ENCODE assay signal across 8 cellular contexts in the genomic region with DNA sequence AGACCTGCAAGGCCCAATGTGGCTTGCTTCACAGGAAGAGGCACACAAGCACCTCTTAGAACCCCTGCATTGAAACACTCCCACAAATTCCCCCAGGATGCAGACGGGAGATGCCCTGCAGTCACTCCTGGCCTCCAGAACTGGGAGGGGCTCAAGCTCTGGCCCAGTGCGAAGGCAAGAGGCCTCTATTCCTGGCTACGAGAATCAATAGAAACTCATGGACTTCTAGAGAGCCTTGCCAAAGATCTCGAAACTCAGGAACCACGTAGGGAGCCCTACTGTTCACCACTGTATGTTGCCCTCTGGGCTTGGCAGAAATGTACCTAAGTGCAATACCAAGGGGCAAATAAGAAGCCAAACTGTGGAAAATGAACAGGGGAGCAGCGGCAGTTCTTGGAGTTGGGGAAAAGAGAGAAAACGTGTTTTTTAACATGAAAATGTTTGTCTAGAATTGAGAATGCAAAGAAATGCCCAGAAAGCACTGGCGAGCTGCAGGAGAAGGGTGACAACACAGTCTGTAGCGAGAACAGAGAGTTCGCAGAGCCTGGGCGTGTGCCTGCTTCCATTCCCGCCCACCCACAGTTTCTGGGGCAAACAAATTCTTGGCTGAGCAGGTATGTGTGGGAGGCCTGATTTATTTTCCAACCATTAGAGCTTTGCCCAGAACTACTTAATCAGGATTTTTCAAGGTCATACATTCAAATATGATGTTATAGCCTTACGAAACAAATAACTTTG.
DNase-seq lines count a peak whose midpoint lies in the region; ATAC-seq and TF ChIP-seq lines count a peak whose summit lies in the region.

No MANE protein-coding gene starts in this region.

- peaks cover 50% of the 10 kb centered on the region for H3K4me1 ChIP-seq in Caco-2

- H3K36me3 Mint-ChIP-seq in Caco-2 (ENCODE audit: insufficient read depth, unreplicated experiment) (peaks cover 6% of the 10 kb centered on the region), HFFc6 (ENCODE audit: low read depth) (peaks cover 32% of the 10 kb centered on the region)
- H3K36me3 Mint-ChIP-seq in activated CD4-positive, alpha-beta memory T cell treated with anti-CD3 and anti-CD28 coated beads for 36 hours, result peaks cover 15% of the 10 kb centered on the region

- no peak for ATAC-seq in HG02840 (IDR thresholded peaks at IDR 0.05; ENCODE audit: low FRiP score, unreplicated experiment)

- POLR2A ChIA-PET in Caco-2 (lab: Charles Lee), result no interaction called here
- POLR2A ChIA-PET in activated CD4-positive, alpha-beta memory T cell treated with anti-CD3 and anti-CD28 coated beads for 36 hours (lab: Charles Lee), result interaction anchor here (0.6 to 9.5 kb wide), 15 partner anchors 9 to 112 kb away, joined by 3 to 115 read pairs (median 8); no protein-coding TSS in a partner anchor

- intact Hi-C loops in Caco-2 (cut with micrococcal nuclease; ENCODE audit: unreplicated experiment), result no loop called here
- intact Hi-C loops in activated CD4-positive, alpha-beta memory T cell treated with anti-CD3 and anti-CD28 coated beads for 36 hours (cut with micrococcal nuclease), result loop anchor here (5.0 kb wide), 1 partner anchor 38 kb away; no protein-coding TSS in a partner anchor
- intact Hi-C loops in posterior cingulate gyrus (cut with DNase I), result no loop called here

- no peak for DNase-seq in Caco-2
- DNase-seq in activated CD4-positive, alpha-beta memory T cell treated with anti-CD3 and anti-CD28 coated beads for 36 hours, result peak; percentile 55
- peak; percentile 49 for DNase-seq in globus pallidus (ENCODE audit: low spot score)
- peak in 8 of 10 donors; percentile 52 to 93 (median 66) for DNase-seq in posterior cingulate gyrus
- DNase-seq in NCI-H510A treated with DMSO at 0.1 percent for 48 hours (lab: John Stamatoyannopoulos, UW), result no peak
- no peak for DNase-seq in NCI-H1092 treated with DMSO at 0.1 percent for 48 hours (lab: John Stamatoyannopoulos, UW)
- DNase-seq in HFFc6, result no peak

- CTCF ChIA-PET in Caco-2 (lab: Charles Lee), result interaction anchor here (1.0 to 4.0 kb wide), 4 partner anchors 12 to 98 kb away, joined by 3 to 24 read pairs (median 6); no protein-coding TSS in a partner anchor
- CTCF ChIA-PET in activated CD4-positive, alpha-beta memory T cell treated with anti-CD3 and anti-CD28 coated beads for 36 hours (lab: Charles Lee), result interaction anchor here (0.7 to 4.2 kb wide), 12 partner anchors 9 to 98 kb away, joined by 3 to 74 read pairs (median 5); no protein-coding TSS in a partner anchor

- TF ChIP-seq CTCF in Caco-2 (IDR thresholded peaks at IDR 0.05; ENCODE audit: insufficient read depth in 1 of 2, low read depth in 1 of 2, low read length in 1 of 2, severe bottlenecking in 1 of 2, unreplicated experiment in 1 of 2) (no peak), HFFc6 (IDR thresholded peaks at IDR 0.05) (no peak)

- H3K4me1 Mint-ChIP-seq in Caco-2 (ENCODE audit: low read depth, unreplicated experiment) (peaks cover 58% of the 10 kb centered on the region), HFFc6 (ENCODE audit: low read depth) (peaks cover 67% of the 10 kb centered on the region)
- peaks cover 89% of the 10 kb centered on the region for H3K4me1 Mint-ChIP-seq in activated CD4-positive, alpha-beta memory T cell treated with anti-CD3 and anti-CD28 coated beads for 36 hours (ENCODE audit: low read depth)

- H3K9me3 ChIP-seq in Caco-2, result no peaks in the 10 kb centered on the region

- H3K27me3 ChIP-seq in Caco-2 (replicated peaks; ENCODE audit: control insufficient read depth, insufficient read depth, low read length), result no peaks in the 10 kb centered on the region

- H3K27me3 Mint-ChIP-seq in Caco-2 (ENCODE audit: insufficient read depth, unreplicated experiment) (no peaks in the 10 kb centered on the region), HFFc6 (ENCODE audit: insufficient read depth) (peaks cover 8% of the 10 kb centered on the region)
- no peaks in the 10 kb centered on the region for H3K27me3 Mint-ChIP-seq in activated CD4-positive, alpha-beta memory T cell treated with anti-CD3 and anti-CD28 coated beads for 36 hours

- H3K27ac Mint-ChIP-seq in Caco-2 (ENCODE audit: unreplicated experiment), result peak overlapping the region; percentile 80
- peak overlapping the region; percentile 94 for H3K27ac Mint-ChIP-seq in activated CD4-positive, alpha-beta memory T cell treated with anti-CD3 and anti-CD28 coated beads for 36 hours
- H3K27ac Mint-ChIP-seq in HFFc6, result no peak overlapping the region

- BruUV-seq in Caco-2 (replicated peaks; lab: Mats Ljungman, UMichigan), result no TSS peak

- H3K9me3 Mint-ChIP-seq in Caco-2 (ENCODE audit: unreplicated experiment), result no peaks in the 10 kb centered on the region
- H3K9me3 Mint-ChIP-seq in activated CD4-positive, alpha-beta memory T cell treated with anti-CD3 and anti-CD28 coated beads for 36 hours, result no peaks in the 10 kb centered on the region
- H3K9me3 Mint-ChIP-seq in HFFc6, result no peaks in the 10 kb centered on the region

- H3K4me3 ChIP-seq in Caco-2 (ENCODE audit: low read depth, low read length), result no peak overlapping the region

- H3K36me3 ChIP-seq in Caco-2 (ENCODE audit: control insufficient read depth, insufficient read depth, low read length), result no peaks in the 10 kb centered on the region

- H3K4me3 Mint-ChIP-seq in Caco-2 (ENCODE audit: unreplicated experiment), result peak overlapping the region; percentile 50
- H3K4me3 Mint-ChIP-seq in activated CD4-positive, alpha-beta memory T cell treated with anti-CD3 and anti-CD28 coated beads for 36 hours, result peak overlapping the region; percentile 70
- no peak overlapping the region; the same call in 1 of the 2 replicates for H3K4me3 Mint-ChIP-seq in HFFc6

Comparison
In these comparisons a context has a peak if more than half of its experiments do, and no peak if none do; other contexts are left out.
1. DNase-seq: peak in activated CD4-positive, alpha-beta memory T cell treated with anti-CD3 and anti-CD28 coated beads for 36 hours (single experiment), globus pallidus (single experiment) and posterior cingulate gyrus (8 of 10); none in Caco-2 (0 of 2), NCI-H510A treated with DMSO at 0.1 percent for 48 hours (single experiment), NCI-H1092 treated with DMSO at 0.1 percent for 48 hours (single experiment) and HFFc6 (single experiment).